Comparison of ENCODE assay signal across 24 cellular contexts in the genomic region with DNA sequence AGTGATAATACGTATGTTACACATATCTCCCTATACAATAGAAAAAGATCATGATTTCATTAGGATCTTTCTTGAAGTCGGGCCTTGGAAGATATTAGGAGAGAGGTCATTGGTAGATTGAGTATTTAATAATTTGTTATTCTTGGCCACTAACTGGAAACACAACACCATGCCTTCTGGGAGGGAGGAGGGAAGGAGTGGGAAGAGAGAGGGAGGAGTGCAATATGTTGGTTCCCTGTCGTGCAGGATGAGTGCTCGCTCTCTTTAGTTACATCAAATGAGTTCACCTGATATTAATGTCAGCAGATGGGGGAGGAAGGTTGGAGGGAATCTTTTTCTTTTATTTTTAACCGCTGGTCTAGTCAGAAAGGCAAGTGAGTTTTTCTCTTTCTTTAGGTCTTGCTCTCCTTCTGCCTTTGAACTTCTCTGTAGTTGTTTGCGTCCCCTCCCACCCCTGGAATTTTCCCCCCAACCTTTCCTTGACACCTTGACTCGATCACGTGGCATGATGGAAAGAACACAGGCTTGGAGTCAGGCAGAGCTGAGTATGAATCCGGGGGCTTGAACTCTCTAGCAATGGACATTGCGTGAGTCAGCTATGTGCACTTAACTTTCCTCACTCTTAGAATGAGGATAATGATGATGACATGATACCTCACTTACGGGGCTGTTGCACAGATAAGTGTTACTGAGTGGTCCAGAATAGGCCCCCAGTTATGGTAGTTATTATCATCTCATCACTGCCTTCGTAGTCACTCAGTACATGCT. TPM values are rescaled to one million over a fixed set of nuclear protein-coding genes. Genes with fewer than 3 reads are reported as not detected.
DNase-seq lines count a peak whose midpoint lies in the region; ATAC-seq, FAIRE-seq and TF ChIP-seq lines count a peak whose summit lies in the region.
"Had no signal": no experiment of that assay in that cellular context is flagged by ENCODE, and none has a peak within 500 bp of the region (broad histone marks: within the 10 kb centered on the region; RNA-seq: fewer than 3 reads in every experiment).

No MANE protein-coding gene starts in this region.

- H3K4me3 ChIP-seq in astrocyte (ENCODE audit: insufficient read depth, low read depth, low read length) (no peak overlapping the region), ascending aorta (no peak overlapping the region)
- H3K4me3 ChIP-seq: K562, uterus had no signal

- H3K79me2 ChIP-seq in astrocyte (ENCODE audit: insufficient read depth, low read length): peaks cover 54% of the 10 kb centered on the region

- H3K9me3 ChIP-seq in astrocyte (ENCODE audit: insufficient read depth, low read depth, low read length): no peaks in the 10 kb centered on the region
- H3K9me3 ChIP-seq in ascending aorta: no peaks in the 10 kb centered on the region
- H3K9me3 ChIP-seq: uterus had no signal

- H3K4me2 ChIP-seq in astrocyte (ENCODE audit: low read length): peak overlapping the region; percentile 43

- peaks cover 19% of the 10 kb centered on the region for H4K20me1 ChIP-seq in astrocyte (ENCODE audit: insufficient read depth, low read length)

- H2AFZ ChIP-seq in astrocyte (ENCODE audit: low read depth, low read length): no peak overlapping the region

- no peak overlapping the region for H3K4me3 Mint-ChIP-seq in astrocyte (ENCODE audit: unreplicated experiment)
- H3K4me3 Mint-ChIP-seq: effector memory CD8-positive, alpha-beta T cell; immature natural killer cell; naive thymus-derived CD4-positive, alpha-beta T cell had no signal

- DNase-seq in EH (ENCODE audit: low read depth) (peak; percentile 41), astrocyte (ENCODE audit: low read depth) (peak; percentile 47), left cardiac atrium (no peak), putamen (ENCODE audit: low spot score) (peak; percentile 23), ascending aorta (ENCODE audit: low spot score in 2 of 2) (no peak), NK-92 (lab: John Stamatoyannopoulos, UW; ENCODE audit: unreplicated experiment) (no peak)
- DNase-seq: activated CD4-positive, alpha-beta T cell treated with anti-CD3 and anti-CD28 coated beads for 4 hours; CD4-positive, CD25-positive, alpha-beta regulatory T cell; effector memory CD8-positive, alpha-beta T cell; HCEC 1CT; immature natural killer cell; MV-4-11; naive thymus-derived CD4-positive, alpha-beta T cell; NCI-H2029 treated with DMSO at 0.1 percent for 48 hours; NCI-H510A treated with DMSO at 0.1 percent for 48 hours; stimulated activated CD4-positive, alpha-beta T cell treated with anti-CD3 and anti-CD28 coated beads, Interleukin-4, amount 100 ng/mL, for 24 hours; uterus had no signal

- H3K27ac ChIP-seq in astrocyte (ENCODE audit: low read depth, low read length) (no peak overlapping the region), ascending aorta (no peak overlapping the region)
- H3K27ac ChIP-seq: HL-60, RWPE1, uterus had no signal

- intact Hi-C loops in left cardiac atrium (cut with DNase I) (loop anchor here in 1 of 2 donors (2.0 to 5.0 kb wide), 2 partner anchors 68 to 198 kb away; no protein-coding TSS in a partner anchor), ascending aorta (cut with DNase I) (no loop called here)

- peaks cover 4% of the 10 kb centered on the region for H3K36me3 Mint-ChIP-seq in astrocyte (ENCODE audit: low read depth, unreplicated experiment)
- H3K36me3 Mint-ChIP-seq: CD4-positive, CD25-positive, alpha-beta regulatory T cell; immature natural killer cell; naive thymus-derived CD4-positive, alpha-beta T cell had no signal

- H3K4me1 ChIP-seq in astrocyte (ENCODE audit: insufficient read depth, low read length): peaks cover 31% of the 10 kb centered on the region
- H3K4me1 ChIP-seq in ascending aorta: peaks cover 14 to 25% of the 10 kb centered on the region in 2 donors

- ATAC-seq in left cardiac atrium (peak; percentile 20 to 24), HG03039 (IDR thresholded peaks at IDR 0.05; ENCODE audit: unreplicated experiment) (no peak), esophagus mucosa (no peak)
- ATAC-seq: effector memory CD8-positive, alpha-beta T cell; K562; naive thymus-derived CD4-positive, alpha-beta T cell had no signal

- H3K27me3 Mint-ChIP-seq in astrocyte (ENCODE audit: low read depth, unreplicated experiment): peaks cover 25% of the 10 kb centered on the region

- H3K9me3 Mint-ChIP-seq in astrocyte (ENCODE audit: unreplicated experiment): peaks cover 3% of the 10 kb centered on the region
- H3K9me3 Mint-ChIP-seq: CD4-positive, CD25-positive, alpha-beta regulatory T cell; effector memory CD8-positive, alpha-beta T cell; immature natural killer cell had no signal

- H3K27me3 ChIP-seq in astrocyte (ENCODE audit: insufficient read depth, low read length): no peaks in the 10 kb centered on the region
- no peaks in the 10 kb centered on the region for H3K27me3 ChIP-seq in ascending aorta
- H3K27me3 ChIP-seq: uterus had no signal

- H3K4me1 Mint-ChIP-seq in astrocyte (ENCODE audit: low read depth, unreplicated experiment): peaks cover 10% of the 10 kb centered on the region

- H3K9ac ChIP-seq in astrocyte (ENCODE audit: low read length): no peak overlapping the region

- no peak for TF ChIP-seq CTCF in astrocyte (IDR thresholded peaks at IDR 0.05; ENCODE audit: insufficient read depth, low read depth, low read length)
- TF ChIP-seq CTCF in ascending aorta (IDR thresholded peaks at IDR 0.05): no peak

- H3K27ac Mint-ChIP-seq in astrocyte (ENCODE audit: unreplicated experiment): no peak overlapping the region
- H3K27ac Mint-ChIP-seq: CD4-positive, CD25-positive, alpha-beta regulatory T cell; effector memory CD8-positive, alpha-beta T cell; immature natural killer cell; naive thymus-derived CD4-positive, alpha-beta T cell had no signal

- peaks cover 1% of the 10 kb centered on the region for H3K36me3 ChIP-seq in astrocyte (ENCODE audit: insufficient read depth, low read length)
- no peaks in the 10 kb centered on the region for H3K36me3 ChIP-seq in ascending aorta
- H3K36me3 ChIP-seq: uterus had no signal

- no peak for FAIRE-seq in astrocyte (lab: Jason Lieb, UNC)
- FAIRE-seq: GM12892, K562 had no signal

RNA-seq across cellular contexts. Expression of a gene that starts 6.2 kb away (rescaled TPM):
- total RNA-seq in astrocyte (10.0 and 13.8 TPM in 2 replicates), left cardiac atrium (10 to 100 TPM; 29.8 to 32.0 TPM), esophagus mucosa (2.0 TPM), ascending aorta (20.4 TPM)
- total RNA-seq: CD4-positive, CD25-positive, alpha-beta regulatory T cell had no signal

RNA-seq across cellular contexts. Expression of a gene that starts 26.3 kb away (rescaled TPM):
- total RNA-seq in astrocyte: 0.17 and 0.20 TPM in 2 replicates
- 10 to 100 TPM in 1 of 2 donors, 1 to 10 TPM in 1; 3.3 to 53.0 TPM for total RNA-seq in left cardiac atrium
- 0.56 TPM for total RNA-seq in esophagus mucosa
- 0.64 TPM for total RNA-seq in ascending aorta
- total RNA-seq: CD4-positive, CD25-positive, alpha-beta regulatory T cell; K562; lung microvascular endothelial cell; naive thymus-derived CD4-positive, alpha-beta T cell had no signal

Comparison
In these comparisons a context has a peak if more than half of its experiments do, and no peak if none do; other contexts are left out.
1. DNase-seq: peak in EH (single experiment), astrocyte (single experiment) and putamen (single experiment); none in left cardiac atrium (single experiment), ascending aorta (0 of 2) and NK-92 (single experiment).
2. ATAC-seq: peak in left cardiac atrium (2 of 2); none in HG03039 (single experiment) and esophagus mucosa (single experiment).